8 cellular contexts compared by ENCODE assay signal in the genomic region with DNA sequence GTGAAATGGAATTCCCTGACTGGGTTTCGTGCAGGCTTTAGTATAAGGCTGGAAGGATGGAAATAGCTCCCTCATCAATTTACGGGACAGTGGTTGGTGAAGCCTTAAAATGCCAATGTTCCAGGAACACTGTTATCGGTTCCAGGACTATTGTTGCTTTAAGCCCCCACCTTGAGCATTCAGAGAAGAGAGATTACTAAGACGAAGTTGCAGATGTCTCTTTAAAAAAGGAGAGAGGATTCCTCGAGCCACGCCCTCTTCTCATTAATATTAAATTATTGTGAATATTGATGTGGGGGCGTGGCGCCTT. TPM values are rescaled to one million over a fixed set of nuclear protein-coding genes. Genes with fewer than 3 reads are reported as not detected.
DNase-seq lines count a peak whose midpoint lies in the region; ATAC-seq and TF ChIP-seq lines count a peak whose summit lies in the region.

No MANE protein-coding gene starts in this region.

- no peak overlapping the region for H3K27ac Mint-ChIP-seq in activated naive CD8-positive, alpha-beta T cell
- no peak overlapping the region for H3K27ac Mint-ChIP-seq in activated naive CD8-positive, alpha-beta T cell treated with anti-CD3 and anti-CD28 coated beads, Interleukin-2, amount 50 U/mL, for 24 hours
- no peak overlapping the region for H3K27ac Mint-ChIP-seq in activated B cell treated with CpG ODN at 0.5 μM for 24 hours
- H3K27ac Mint-ChIP-seq in activated CD4-positive, alpha-beta T cell treated with anti-CD3 and anti-CD28 coated beads for 36 hours: no peak overlapping the region

- POLR2A ChIA-PET in activated B cell treated with CpG ODN at 0.5 μM for 24 hours (lab: Charles Lee): no interaction called here
- POLR2A ChIA-PET in activated CD4-positive, alpha-beta T cell treated with anti-CD3 and anti-CD28 coated beads for 36 hours (lab: Charles Lee): no interaction called here

- peaks cover 13% of the 10 kb centered on the region for H3K4me1 Mint-ChIP-seq in activated naive CD8-positive, alpha-beta T cell (ENCODE audit: low read depth)
- H3K4me1 Mint-ChIP-seq in activated naive CD8-positive, alpha-beta T cell treated with anti-CD3 and anti-CD28 coated beads, Interleukin-2, amount 50 U/mL, for 24 hours: peaks cover 6% of the 10 kb centered on the region
- peaks cover 6% of the 10 kb centered on the region for H3K4me1 Mint-ChIP-seq in activated B cell treated with CpG ODN at 0.5 μM for 24 hours
- peaks cover 8% of the 10 kb centered on the region for H3K4me1 Mint-ChIP-seq in activated CD4-positive, alpha-beta T cell treated with anti-CD3 and anti-CD28 coated beads for 36 hours

- peaks cover 19% of the 10 kb centered on the region for H3K27me3 Mint-ChIP-seq in activated naive CD8-positive, alpha-beta T cell
- peaks cover 38% of the 10 kb centered on the region for H3K27me3 Mint-ChIP-seq in activated naive CD8-positive, alpha-beta T cell treated with anti-CD3 and anti-CD28 coated beads, Interleukin-2, amount 50 U/mL, for 24 hours
- H3K27me3 Mint-ChIP-seq in activated B cell treated with CpG ODN at 0.5 μM for 24 hours: peaks cover 34% of the 10 kb centered on the region
- H3K27me3 Mint-ChIP-seq in activated CD4-positive, alpha-beta T cell treated with anti-CD3 and anti-CD28 coated beads for 36 hours: peaks cover 19% of the 10 kb centered on the region

- TF ChIP-seq CTCF in activated B cell treated with CpG ODN at 0.5 μM for 24 hours (IDR thresholded peaks at IDR 0.05) (no peak), transverse colon (IDR thresholded peaks at IDR 0.05) (no peak), omental fat pad (IDR thresholded peaks at IDR 0.05) (no peak)

- peak overlapping the region; percentile 80 for H3K4me3 Mint-ChIP-seq in activated naive CD8-positive, alpha-beta T cell
- H3K4me3 Mint-ChIP-seq in activated naive CD8-positive, alpha-beta T cell treated with anti-CD3 and anti-CD28 coated beads, Interleukin-2, amount 50 U/mL, for 24 hours: no peak overlapping the region
- H3K4me3 Mint-ChIP-seq in activated B cell treated with CpG ODN at 0.5 μM for 24 hours: peak overlapping the region; percentile 32
- no peak overlapping the region for H3K4me3 Mint-ChIP-seq in activated CD4-positive, alpha-beta T cell treated with anti-CD3 and anti-CD28 coated beads for 36 hours

- no peak for TF ChIP-seq POLR2A in transverse colon (IDR thresholded peaks at IDR 0.05)

- WGBS in transverse colon (ENCODE audit: low coverage in 1 of 2), 2 donors: 27 to 32% methylated on average over 3 to 8 of the region's 8 CpGs

- H3K27me3 ChIP-seq in transverse colon: peaks cover 17% of the 10 kb centered on the region

- CTCF ChIA-PET in activated B cell treated with CpG ODN at 0.5 μM for 24 hours (lab: Charles Lee): no interaction called here
- CTCF ChIA-PET in activated CD4-positive, alpha-beta T cell treated with anti-CD3 and anti-CD28 coated beads for 36 hours (lab: Charles Lee): interaction anchor here (1.3 to 2.0 kb wide), 3 partner anchors 19 to 36 kb away, joined by 5 to 11 read pairs (median 8); no protein-coding TSS in a partner anchor

- peaks cover 44 to 95% (median 79%) of the 10 kb centered on the region in 4 donors for H3K4me1 ChIP-seq in transverse colon

- H3K27ac ChIP-seq in transverse colon: peak overlapping the region; percentile 90 to 94 (median 92)

- H3K36me3 Mint-ChIP-seq in activated naive CD8-positive, alpha-beta T cell: no peaks in the 10 kb centered on the region
- no peaks in the 10 kb centered on the region for H3K36me3 Mint-ChIP-seq in activated naive CD8-positive, alpha-beta T cell treated with anti-CD3 and anti-CD28 coated beads, Interleukin-2, amount 50 U/mL, for 24 hours (ENCODE audit: low read depth)
- no peaks in the 10 kb centered on the region for H3K36me3 Mint-ChIP-seq in activated B cell treated with CpG ODN at 0.5 μM for 24 hours (ENCODE audit: low read depth)
- no peaks in the 10 kb centered on the region for H3K36me3 Mint-ChIP-seq in activated CD4-positive, alpha-beta T cell treated with anti-CD3 and anti-CD28 coated beads for 36 hours (ENCODE audit: low read depth)

- in situ Hi-C loops in transverse colon (cut with MboI; ENCODE audit: low pct_ligation_motif_present in 1 of 4, low pct_unique_long_range_greater_than_20kb in 1 of 4, low sequenced_read_pairs in 3 of 4): no loop called here

- H3K9me3 ChIP-seq in transverse colon: no peaks in the 10 kb centered on the region

- no peaks in the 10 kb centered on the region for H3K36me3 ChIP-seq in transverse colon

- intact Hi-C loops in activated B cell treated with CpG ODN at 0.5 μM for 24 hours (cut with micrococcal nuclease) (no loop called here), transverse colon (cut with DNase I; ENCODE audit: low total_unique reads) (no loop called here)
- intact Hi-C loops in activated CD4-positive, alpha-beta T cell treated with anti-CD3 and anti-CD28 coated beads for 36 hours (cut with DNase I, micrococcal nuclease): no loop called here

- ATAC-seq in activated naive CD8-positive, alpha-beta T cell treated with anti-CD3 and anti-CD28 coated beads, Interleukin-2, amount 50 U/mL, for 24 hours: no peak
- ATAC-seq in activated B cell treated with CpG ODN at 0.5 μM for 24 hours (ENCODE audit: low read depth) (no peak), HG03135 (IDR thresholded peaks at IDR 0.05; ENCODE audit: unreplicated experiment) (no peak), omental fat pad (ENCODE audit: low FRiP score) (no peak)
- no peak for ATAC-seq in activated CD4-positive, alpha-beta T cell treated with anti-CD3 and anti-CD28 coated beads for 36 hours

- TF ChIP-seq EP300 in transverse colon (IDR thresholded peaks at IDR 0.05; ENCODE audit: low read depth): no peak

- no peak for DNase-seq in activated naive CD8-positive, alpha-beta T cell treated with anti-CD3 and anti-CD28 coated beads, Interleukin-2, amount 50 U/mL, for 24 hours
- DNase-seq in activated B cell treated with CpG ODN at 0.5 μM for 24 hours (no peak), iris pigment epithelial cell (ENCODE audit: low read depth) (peak; percentile 59), transverse colon (no peak), omental fat pad (ENCODE audit: low spot score) (no peak)
- no peak for DNase-seq in activated CD4-positive, alpha-beta T cell treated with anti-CD3 and anti-CD28 coated beads for 36 hours

- H3K9me3 Mint-ChIP-seq in activated naive CD8-positive, alpha-beta T cell (ENCODE audit: low read depth): no peaks in the 10 kb centered on the region
- no peaks in the 10 kb centered on the region for H3K9me3 Mint-ChIP-seq in activated naive CD8-positive, alpha-beta T cell treated with anti-CD3 and anti-CD28 coated beads, Interleukin-2, amount 50 U/mL, for 24 hours
- H3K9me3 Mint-ChIP-seq in activated B cell treated with CpG ODN at 0.5 μM for 24 hours: no peaks in the 10 kb centered on the region
- no peaks in the 10 kb centered on the region for H3K9me3 Mint-ChIP-seq in activated CD4-positive, alpha-beta T cell treated with anti-CD3 and anti-CD28 coated beads for 36 hours (ENCODE audit: low read depth)

- H3K4me3 ChIP-seq in transverse colon: peak overlapping the region in 3 of 4 donors; percentile 76 to 83 (median 78)

RNA-seq across cellular contexts. Expression of gene CREB3L1, which starts 0.2 kb away (rescaled TPM):
- total RNA-seq in activated B cell treated with CpG ODN at 0.5 μM for 24 hours (not detected in 2 replicates), transverse colon (10 to 100 TPM; 35.8 to 50.7 (median 41.6) TPM), omental fat pad (1 to 10 TPM in 3 of 4 donors, under 1 TPM in 1; 0.94 to 8.7 (median 2.8) TPM)
- under 1 TPM in 1 of 2 experiments, not detected in 1; 0.19 TPM for total RNA-seq in activated CD4-positive, alpha-beta T cell treated with anti-CD3 and anti-CD28 coated beads for 36 hours

Comparison
In these comparisons a context has a peak if more than half of its experiments do, and no peak if none do; other contexts are left out.
1. H3K4me3 Mint-ChIP-seq: peak in activated naive CD8-positive, alpha-beta T cell (single experiment) and activated B cell treated with CpG ODN at 0.5 μM for 24 hours (single experiment); none in activated naive CD8-positive, alpha-beta T cell treated with anti-CD3 and anti-CD28 coated beads, Interleukin-2, amount 50 U/mL, for 24 hours (single experiment) and activated CD4-positive, alpha-beta T cell treated with anti-CD3 and anti-CD28 coated beads for 36 hours (single experiment).